ENCODE assay signal across 13 cellular contexts in the genomic region with DNA sequence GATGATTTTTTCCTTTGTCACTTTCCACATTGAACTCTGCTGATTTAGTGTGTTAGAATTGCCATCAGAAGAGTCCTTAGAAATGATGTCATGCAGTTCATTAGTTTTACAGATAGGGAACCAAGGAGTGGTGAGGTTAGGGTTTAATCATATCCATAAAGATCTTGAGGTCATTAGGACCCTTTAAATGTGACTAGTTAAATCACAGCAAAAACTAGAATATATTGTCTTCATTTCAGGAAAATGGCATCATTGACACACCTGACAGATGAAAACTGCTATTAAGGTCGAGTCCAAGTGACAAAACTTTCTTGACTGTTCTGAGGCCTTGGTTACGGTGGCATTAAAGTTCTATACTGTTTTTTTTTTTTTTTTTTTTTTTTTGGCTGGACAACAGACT. TPM values are rescaled to one million over a fixed set of nuclear protein-coding genes. Genes with fewer than 3 reads are reported as not detected.
DNase-seq lines count a peak whose midpoint lies in the region; ATAC-seq and TF ChIP-seq lines count a peak whose summit lies in the region.
"Had no signal": no experiment of that assay in that cellular context is flagged by ENCODE, and none has a peak within 500 bp of the region (broad histone marks: within the 10 kb centered on the region; RNA-seq: fewer than 3 reads in every experiment).

No MANE protein-coding gene starts in this region.

- no peaks in the 10 kb centered on the region for H3K27me3 ChIP-seq in tibial artery
- H3K27me3 ChIP-seq: left lung had no signal

- H3K27me3 Mint-ChIP-seq in activated naive CD4-positive, alpha-beta T cell treated with anti-CD3 and anti-CD28 coated beads, Interleukin-2, amount 50 U/mL, for 24 hours: no peaks in the 10 kb centered on the region
- no peaks in the 10 kb centered on the region for H3K27me3 Mint-ChIP-seq in activated CD4-positive, alpha-beta memory T cell treated with anti-CD3 and anti-CD28 coated beads, Interleukin-2, amount 10 ng/mL, durations not matched to agents 7 days and 5 days
- no peaks in the 10 kb centered on the region for H3K27me3 Mint-ChIP-seq in memory B cell

- H3K4me3 ChIP-seq in tibial artery: no peak overlapping the region
- H3K4me3 ChIP-seq: left lung had no signal

- H3K4me3 Mint-ChIP-seq in activated naive CD4-positive, alpha-beta T cell treated with anti-CD3 and anti-CD28 coated beads, Interleukin-2, amount 50 U/mL, for 24 hours: peak overlapping the region; percentile 41
- H3K4me3 Mint-ChIP-seq in activated CD4-positive, alpha-beta memory T cell treated with anti-CD3 and anti-CD28 coated beads, Interleukin-2, amount 10 ng/mL, durations not matched to agents 7 days and 5 days: no peak overlapping the region
- no peak overlapping the region for H3K4me3 Mint-ChIP-seq in memory B cell

- H3K27ac ChIP-seq in tibial artery: peak overlapping the region; percentile 71 to 75

- H3K9me3 Mint-ChIP-seq in activated naive CD4-positive, alpha-beta T cell treated with anti-CD3 and anti-CD28 coated beads, Interleukin-2, amount 50 U/mL, for 24 hours: no peaks in the 10 kb centered on the region
- H3K9me3 Mint-ChIP-seq in activated CD4-positive, alpha-beta memory T cell treated with anti-CD3 and anti-CD28 coated beads, Interleukin-2, amount 10 ng/mL, durations not matched to agents 7 days and 5 days: no peaks in the 10 kb centered on the region
- no peaks in the 10 kb centered on the region for H3K9me3 Mint-ChIP-seq in memory B cell

- peak overlapping the region; percentile 36 for H3K27ac Mint-ChIP-seq in activated naive CD4-positive, alpha-beta T cell treated with anti-CD3 and anti-CD28 coated beads, Interleukin-2, amount 50 U/mL, for 24 hours
- H3K27ac Mint-ChIP-seq in activated CD4-positive, alpha-beta memory T cell treated with anti-CD3 and anti-CD28 coated beads, Interleukin-2, amount 10 ng/mL, durations not matched to agents 7 days and 5 days: peak overlapping the region; percentile 30
- peak overlapping the region; percentile 37 for H3K27ac Mint-ChIP-seq in memory B cell

- intact Hi-C loops in tibial artery (cut with DNase I; ENCODE audit: low total_unique reads): no loop called here

- no peaks in the 10 kb centered on the region for H3K36me3 ChIP-seq in tibial artery
- H3K36me3 ChIP-seq: left lung had no signal

- TF ChIP-seq CTCF in tibial artery (IDR thresholded peaks at IDR 0.05): no peak

- no peaks in the 10 kb centered on the region for H3K9me3 ChIP-seq in tibial artery
- H3K9me3 ChIP-seq: left lung had no signal

- H3K36me3 Mint-ChIP-seq in activated naive CD4-positive, alpha-beta T cell treated with anti-CD3 and anti-CD28 coated beads, Interleukin-2, amount 50 U/mL, for 24 hours: peaks cover 12% of the 10 kb centered on the region
- peaks cover 50% of the 10 kb centered on the region for H3K36me3 Mint-ChIP-seq in activated CD4-positive, alpha-beta memory T cell treated with anti-CD3 and anti-CD28 coated beads, Interleukin-2, amount 10 ng/mL, durations not matched to agents 7 days and 5 days (ENCODE audit: low read depth)
- H3K36me3 Mint-ChIP-seq in memory B cell: peaks cover 17% of the 10 kb centered on the region

- POLR2A ChIA-PET in activated CD4-positive, alpha-beta memory T cell treated with anti-CD3 and anti-CD28 coated beads, Interleukin-2, amount 10 ng/mL, durations not matched to agents 7 days and 5 days (lab: Charles Lee): interaction anchor here (1.0 to 3.0 kb wide), 6 partner anchors 10 to 124 kb away, joined by 3 to 13 read pairs (median 5); partner anchors contain the start of gene MBNL1

- ATAC-seq in memory B cell (ENCODE audit: low read depth): no peak
- ATAC-seq in HG03280 (IDR thresholded peaks at IDR 0.05; ENCODE audit: unreplicated experiment): no peak
- ATAC-seq: left lung had no signal

- peaks cover 0 to 100% (median 73%) of the 10 kb centered on the region in 4 donors for H3K4me1 ChIP-seq in tibial artery

- no peak for DNase-seq in activated naive CD4-positive, alpha-beta T cell treated with anti-CD3 and anti-CD28 coated beads, Interleukin-2, amount 50 U/mL, for 16 hours
- no peak for DNase-seq in activated CD4-positive, alpha-beta memory T cell treated with anti-CD3 and anti-CD28 coated beads, Interleukin-2, amount 10 ng/mL, durations not matched to agents 7 days and 5 days
- DNase-seq in memory B cell (ENCODE audit: low spot score in 2 of 2) (no peak), tibial artery (no peak), NCI-H2196 treated with DMSO at 0.1 percent for 48 hours (lab: John Stamatoyannopoulos, UW; ENCODE audit: unreplicated experiment) (no peak), COR-L47 (lab: John Stamatoyannopoulos, UW) (no peak)
- DNase-seq: activated gamma-delta T cell treated with Interleukin-2 at 50 U/mL for 16 hours, cortex of kidney, foreskin melanocyte, GDM1, left lung had no signal

- CTCF ChIA-PET in activated CD4-positive, alpha-beta memory T cell treated with anti-CD3 and anti-CD28 coated beads, Interleukin-2, amount 10 ng/mL, durations not matched to agents 7 days and 5 days (lab: Charles Lee): interaction anchor here (2.0 kb wide), 2 partner anchors 10 kb away, joined by 6 to 9 read pairs; no protein-coding TSS in a partner anchor

- H3K4me1 Mint-ChIP-seq in activated naive CD4-positive, alpha-beta T cell treated with anti-CD3 and anti-CD28 coated beads, Interleukin-2, amount 50 U/mL, for 24 hours: peaks cover 92% of the 10 kb centered on the region
- peaks cover 81% of the 10 kb centered on the region for H3K4me1 Mint-ChIP-seq in activated CD4-positive, alpha-beta memory T cell treated with anti-CD3 and anti-CD28 coated beads, Interleukin-2, amount 10 ng/mL, durations not matched to agents 7 days and 5 days
- peaks cover 59% of the 10 kb centered on the region for H3K4me1 Mint-ChIP-seq in memory B cell

RNA-seq across cellular contexts. Expression of gene MBNL1, which starts 50.5 kb away (rescaled TPM):
- 100 to 1,000 TPM; 289 to 305 TPM for total RNA-seq in activated CD4-positive, alpha-beta memory T cell treated with anti-CD3 and anti-CD28 coated beads, Interleukin-2, amount 10 ng/mL, durations not matched to agents 7 days and 5 days
